ENCODE assay signal across 21 cellular contexts in the genomic region with DNA sequence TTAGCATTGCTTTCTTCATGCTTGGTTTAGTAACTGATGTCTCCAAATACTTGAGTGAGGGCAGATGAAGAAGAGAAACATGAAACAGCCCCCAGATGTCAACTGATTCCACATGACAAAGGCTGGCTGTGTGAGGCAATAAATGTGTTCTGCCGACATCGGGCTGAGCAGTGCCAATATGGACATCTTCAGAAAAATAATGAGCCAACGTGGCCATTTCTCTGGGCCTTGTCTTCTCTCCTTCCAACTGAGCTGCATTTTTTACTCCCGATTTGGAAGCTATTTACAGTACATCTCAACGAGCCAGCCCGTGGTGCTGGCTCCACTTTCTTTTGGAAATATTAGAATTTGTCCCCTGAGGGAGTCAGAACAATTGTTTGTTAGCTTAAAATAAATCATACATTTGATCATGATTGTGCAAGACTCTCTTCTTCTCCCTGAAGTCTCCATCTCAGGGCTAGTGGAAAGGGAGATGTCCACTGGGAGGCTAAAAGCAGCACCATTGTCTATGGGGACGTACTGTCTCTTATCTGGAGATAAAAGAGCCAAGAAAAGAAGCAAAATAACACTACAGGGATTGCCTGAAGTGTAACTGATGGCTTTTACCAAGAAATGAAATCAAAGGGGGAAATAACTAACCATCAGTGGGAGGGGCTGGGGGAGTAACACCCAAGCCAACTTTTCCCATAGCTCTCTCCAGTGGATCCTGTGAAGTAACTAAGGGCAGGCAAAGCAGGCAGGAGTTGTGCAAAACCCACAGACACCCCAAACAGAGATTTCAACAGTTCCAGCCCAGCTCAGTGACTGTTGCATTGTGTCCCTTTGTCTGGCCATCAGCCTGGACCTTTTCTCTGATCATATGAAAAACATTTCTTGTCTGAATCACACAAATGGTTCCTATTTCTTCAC.
DNase-seq lines count a peak whose midpoint lies in the region; ATAC-seq and TF ChIP-seq lines count a peak whose summit lies in the region.
"Had no signal": no experiment of that assay in that cellular context is flagged by ENCODE, and none has a peak within 500 bp of the region (broad histone marks: within the 10 kb centered on the region; RNA-seq: fewer than 3 reads in every experiment).

No MANE protein-coding gene starts in this region.

- POLR2A ChIA-PET in T-cell (lab: Charles Lee), result no interaction called here

- H3K9me3 Mint-ChIP-seq in T-cell, result no peaks in the 10 kb centered on the region
- no peaks in the 10 kb centered on the region for H3K9me3 Mint-ChIP-seq in osteocyte (ENCODE audit: unreplicated experiment)
- H3K9me3 Mint-ChIP-seq: HFFc6; stimulated activated memory B cell treated with anti-CD40 and anti-IgM and Interleukin-4, amounts not matched to agents 10 μg/mL and 1 μg/mL and 100 μg/mL, for 72 hours had no signal

- 38 to 45% (median 41%) methylated on average over 7 of the region's 7 CpGs for WGBS in heart left ventricle, 4 donors
- WGBS in psoas muscle, 3 donors, result 19 to 30% (median 21%) methylated on average over 7 of the region's 7 CpGs

- peak; percentile 20 to 91 (median 70) for ATAC-seq in heart left ventricle
- ATAC-seq in psoas muscle, result peak; percentile 37 to 78 (median 72)
- ATAC-seq in T-cell (replicated peaks in 1 of 4), result no peak
- ATAC-seq in HG03097 (IDR thresholded peaks at IDR 0.05; ENCODE audit: low FRiP score, unreplicated experiment), result no peak
- ATAC-seq: K562; stimulated activated memory B cell treated with anti-CD40 and anti-IgM and Interleukin-4, amounts not matched to agents 10 μg/mL and 1 μg/mL and 100 μg/mL, for 72 hours had no signal

- no peak overlapping the region for H3K4me3 ChIP-seq in heart left ventricle
- no peak overlapping the region for H3K4me3 ChIP-seq in psoas muscle
- H3K4me3 ChIP-seq: K562, ovary, spleen had no signal

- H3K4me1 ChIP-seq in heart left ventricle (peaks cover 0 to 17% (median 0%) of the 10 kb centered on the region in 12 donors), psoas muscle (peaks cover 2% of the 10 kb centered on the region)
- H3K4me1 ChIP-seq: spleen had no signal

- no peaks in the 10 kb centered on the region for H3K9me3 ChIP-seq in heart left ventricle
- H3K9me3 ChIP-seq in psoas muscle, result no peaks in the 10 kb centered on the region
- H3K9me3 ChIP-seq: ovary, spleen had no signal

- H3K27me3 Mint-ChIP-seq in T-cell, result peaks cover 22 to 27% of the 10 kb centered on the region in 2 donors
- peaks cover 2% of the 10 kb centered on the region for H3K27me3 Mint-ChIP-seq in osteocyte (ENCODE audit: unreplicated experiment)

- H3K4me1 Mint-ChIP-seq in T-cell, result no peaks in the 10 kb centered on the region
- H3K4me1 Mint-ChIP-seq in osteocyte (ENCODE audit: unreplicated experiment), result no peaks in the 10 kb centered on the region
- H3K4me1 Mint-ChIP-seq: stimulated activated memory B cell treated with anti-CD40 and anti-IgM and Interleukin-4, amounts not matched to agents 10 μg/mL and 1 μg/mL and 100 μg/mL, for 72 hours had no signal

- no peak for TF ChIP-seq CTCF in heart left ventricle (IDR thresholded peaks at IDR 0.05)
- TF ChIP-seq CTCF in psoas muscle (IDR thresholded peaks at IDR 0.05), result no peak
- no peak for TF ChIP-seq CTCF in osteocyte (IDR thresholded peaks at IDR 0.05)

- no peak overlapping the region for H3K27ac Mint-ChIP-seq in T-cell
- no peak overlapping the region for H3K27ac Mint-ChIP-seq in osteocyte (ENCODE audit: unreplicated experiment)
- H3K27ac Mint-ChIP-seq: activated naive CD8-positive, alpha-beta T cell; HFFc6; stimulated activated memory B cell treated with anti-CD40 and anti-IgM and Interleukin-4, amounts not matched to agents 10 μg/mL and 1 μg/mL and 100 μg/mL, for 72 hours had no signal

- CTCF ChIA-PET in T-cell (lab: Charles Lee), result no interaction called here

- H3K4me3 Mint-ChIP-seq in T-cell, result no peak overlapping the region
- no peak overlapping the region for H3K4me3 Mint-ChIP-seq in osteocyte (ENCODE audit: unreplicated experiment)
- H3K4me3 Mint-ChIP-seq: activated naive CD8-positive, alpha-beta T cell; HFFc6; stimulated activated memory B cell treated with anti-CD40 and anti-IgM and Interleukin-4, amounts not matched to agents 10 μg/mL and 1 μg/mL and 100 μg/mL, for 72 hours had no signal

- H3K27me3 ChIP-seq in heart left ventricle (no peaks in the 10 kb centered on the region), psoas muscle (ENCODE audit: insufficient read depth in 3 of 3, low read length in 2 of 3) (no peaks in the 10 kb centered on the region)
- H3K27me3 ChIP-seq: ovary had no signal

- intact Hi-C loops in heart left ventricle (cut with DNase I) (loop anchor here in 1 of 10 donors (2.0 kb wide), 1 partner anchor 23 kb away; no protein-coding TSS in a partner anchor), psoas muscle (cut with DNase I) (no loop called here)

- no peak for TF ChIP-seq POLR2A in heart left ventricle (IDR thresholded peaks at IDR 0.05)

- H3K36me3 ChIP-seq in heart left ventricle, result no peaks in the 10 kb centered on the region
- no peaks in the 10 kb centered on the region for H3K36me3 ChIP-seq in psoas muscle (ENCODE audit: insufficient read depth in 1 of 2, low read depth in 1 of 2)
- H3K36me3 ChIP-seq: ovary, spleen had no signal

- H3K27ac ChIP-seq in heart left ventricle (peak overlapping the region in 5 of 12 donors; percentile 14 to 52 (median 28)), psoas muscle (peak overlapping the region; percentile 1)
- H3K27ac ChIP-seq: ovary, spleen had no signal

- peak; percentile 65 for DNase-seq in AG08395 (ENCODE audit: low spot score)
- peak; percentile 53 for DNase-seq in NCI-H446 treated with DMSO at 0.1 percent for 48 hours (lab: John Stamatoyannopoulos, UW)
- DNase-seq in heart left ventricle, result peak in 1 of 5 donors; percentile 37
- DNase-seq in psoas muscle, result peak; percentile 56 to 67
- no peak for DNase-seq in NAMALWA (ENCODE audit: low spot score)
- no peak for DNase-seq in T-cell
- no peak for DNase-seq in osteocyte (ENCODE audit: extremely low spot score, unreplicated experiment)
- DNase-seq: activated CD4-positive, alpha-beta T cell treated with anti-CD3 and anti-CD28 coated beads for 4 hours; caudate nucleus; effector CD8-positive, alpha-beta T cell; HFFc6; NCI-H1105 treated with DMSO at 0.1 percent for 48 hours; NCI-H226; NK-92 treated with Interleukin-12 subunit alpha and Interleukin-12 subunit beta, amount 100 ng/mL, for 24 hours; SHP77 treated with DMSO at 0.1 percent for 48 hours; spleen had no signal

- H3K36me3 Mint-ChIP-seq in T-cell (no peaks in the 10 kb centered on the region), osteocyte (ENCODE audit: unreplicated experiment) (no peaks in the 10 kb centered on the region)
- H3K36me3 Mint-ChIP-seq: activated naive CD8-positive, alpha-beta T cell; stimulated activated memory B cell treated with anti-CD40 and anti-IgM and Interleukin-4, amounts not matched to agents 10 μg/mL and 1 μg/mL and 100 μg/mL, for 72 hours had no signal

Comparison
In these comparisons a context has a peak if more than half of its experiments do, and no peak if none do; other contexts are left out.
1. DNase-seq: peak in AG08395 (single experiment), NCI-H446 treated with DMSO at 0.1 percent for 48 hours (single experiment) and psoas muscle (2 of 2); none in NAMALWA (single experiment), T-cell (0 of 34) and osteocyte (single experiment).
2. ATAC-seq: peak in heart left ventricle (4 of 4) and psoas muscle (4 of 4); none in T-cell (0 of 4) and HG03097 (single experiment).